In the genomic region with DNA sequence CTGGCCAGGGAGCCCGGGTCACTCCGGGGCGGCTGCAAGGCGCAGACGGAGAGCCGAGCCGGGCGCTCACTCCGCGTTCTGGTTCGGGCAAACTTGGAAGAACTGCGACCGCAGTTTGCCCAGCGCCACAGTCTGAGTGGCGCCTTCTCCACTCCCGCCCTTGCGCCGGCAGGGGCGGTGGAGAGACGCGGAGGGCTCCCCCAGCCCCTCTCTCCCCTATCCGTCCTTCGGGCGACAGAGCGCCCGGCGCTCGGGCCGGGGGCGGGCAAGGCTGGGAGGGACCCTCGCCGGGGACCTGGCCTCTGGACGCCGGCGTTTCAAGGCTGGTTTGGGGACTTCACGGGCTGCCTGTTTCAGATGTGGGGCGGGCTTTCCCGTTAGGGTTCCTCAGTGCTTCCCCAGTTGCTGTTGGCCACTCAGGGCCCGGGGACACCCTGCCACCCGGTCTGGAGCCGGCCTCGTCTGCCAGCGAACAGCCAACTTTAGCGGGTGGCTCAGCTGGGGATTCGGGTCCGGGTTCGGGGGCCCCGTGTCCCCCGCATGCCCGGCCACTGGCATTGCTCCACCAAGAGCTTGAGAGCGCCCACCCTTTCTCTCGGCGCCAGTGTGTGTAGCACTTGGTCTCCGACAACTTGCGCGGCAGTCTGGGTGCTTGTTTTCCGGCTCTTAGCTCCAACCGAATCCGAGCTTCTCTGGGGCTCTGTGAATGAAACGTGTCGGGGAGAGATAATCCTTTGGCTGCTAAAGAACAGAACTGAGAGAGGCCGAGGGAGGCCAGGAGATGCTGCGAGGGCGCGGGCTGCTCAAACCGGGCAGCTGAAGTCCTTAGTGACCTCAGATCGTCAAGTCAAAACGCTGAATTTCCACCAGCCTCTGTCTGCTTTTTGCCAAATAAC, we compare ENCODE assay signal across 9 cellular contexts. TPM values are rescaled to one million over a fixed set of nuclear protein-coding genes. Genes with fewer than 3 reads are reported as not detected.
DNase-seq lines count a peak whose midpoint lies in the region; ATAC-seq and TF ChIP-seq lines count a peak whose summit lies in the region.
"Had no signal": no experiment of that assay in that cellular context is flagged by ENCODE, and none has a peak within 500 bp of the region (broad histone marks: within the 10 kb centered on the region; RNA-seq: fewer than 3 reads in every experiment).

No MANE protein-coding gene starts in this region.

- no peaks in the 10 kb centered on the region for H3K4me1 Mint-ChIP-seq in activated naive CD4-positive, alpha-beta T cell treated with anti-CD3 and anti-CD28 coated beads, Interleukin-2, amount 10 ng/mL, durations not matched to agents 7 days and 5 days
- H3K4me1 Mint-ChIP-seq in activated naive CD4-positive, alpha-beta T cell treated with anti-CD3 and anti-CD28 coated beads for 36 hours (ENCODE audit: low read depth), result peaks cover 5% of the 10 kb centered on the region
- H3K4me1 Mint-ChIP-seq: CD4-positive, CD25-positive, alpha-beta regulatory T cell had no signal

- H3K9me3 ChIP-seq in liver (ENCODE audit: control insufficient read depth in 4 of 4, low read length in 3 of 4) (no peaks in the 10 kb centered on the region), thyroid gland (no peaks in the 10 kb centered on the region)

- H3K27me3 Mint-ChIP-seq in activated naive CD4-positive, alpha-beta T cell treated with anti-CD3 and anti-CD28 coated beads, Interleukin-2, amount 10 ng/mL, durations not matched to agents 7 days and 5 days, result peaks cover 41% of the 10 kb centered on the region
- H3K27me3 Mint-ChIP-seq in activated naive CD4-positive, alpha-beta T cell treated with anti-CD3 and anti-CD28 coated beads for 36 hours (ENCODE audit: low read depth), result peaks cover 47% of the 10 kb centered on the region

- peak overlapping the region; percentile 33 for H3K27ac Mint-ChIP-seq in activated naive CD4-positive, alpha-beta T cell treated with anti-CD3 and anti-CD28 coated beads, Interleukin-2, amount 10 ng/mL, durations not matched to agents 7 days and 5 days
- H3K27ac Mint-ChIP-seq in activated naive CD4-positive, alpha-beta T cell treated with anti-CD3 and anti-CD28 coated beads for 36 hours, result no peak overlapping the region
- H3K27ac Mint-ChIP-seq: CD4-positive, CD25-positive, alpha-beta regulatory T cell had no signal

- peak overlapping the region; percentile 83 to 92 for H3K27ac ChIP-seq in liver (ENCODE audit: low read depth in 1 of 2, low read length in 2 of 2)
- peak overlapping the region in 1 of 3 donors; percentile 58 for H3K27ac ChIP-seq in thyroid gland

- DNase-seq in activated naive CD4-positive, alpha-beta T cell treated with anti-CD3 and anti-CD28 coated beads, Interleukin-2, amount 10 ng/mL, durations not matched to agents 7 days and 5 days, result no peak
- no peak for DNase-seq in activated naive CD4-positive, alpha-beta T cell treated with anti-CD3 and anti-CD28 coated beads for 36 hours
- DNase-seq in NCI-H526 treated with DMSO at 0.1 percent for 48 hours (lab: John Stamatoyannopoulos, UW), result peak; percentile 94
- DNase-seq in dedifferentiated amniotic fluid mesenchymal stem cell (ENCODE audit: extremely low spot score), result peak; percentile 78
- peak; percentile 10 to 21 for DNase-seq in thyroid gland
- no peak for DNase-seq in T-helper 9 cell
- DNase-seq: CD4-positive, CD25-positive, alpha-beta regulatory T cell had no signal

- H3K4me1 ChIP-seq in liver (ENCODE audit: control insufficient read depth in 4 of 4, insufficient read depth in 4 of 4, low read length in 3 of 4) (peaks cover 1 to 44% (median 38%) of the 10 kb centered on the region in 4 donors), thyroid gland (no peaks in the 10 kb centered on the region)

- H3K36me3 Mint-ChIP-seq in activated naive CD4-positive, alpha-beta T cell treated with anti-CD3 and anti-CD28 coated beads, Interleukin-2, amount 10 ng/mL, durations not matched to agents 7 days and 5 days, result no peaks in the 10 kb centered on the region
- H3K36me3 Mint-ChIP-seq in activated naive CD4-positive, alpha-beta T cell treated with anti-CD3 and anti-CD28 coated beads for 36 hours (ENCODE audit: low read depth), result no peaks in the 10 kb centered on the region
- H3K36me3 Mint-ChIP-seq: CD4-positive, CD25-positive, alpha-beta regulatory T cell had no signal

- TF ChIP-seq POLR2A in thyroid gland (IDR thresholded peaks at IDR 0.05), result no peak

- CTCF ChIA-PET in activated naive CD4-positive, alpha-beta T cell treated with anti-CD3 and anti-CD28 coated beads, Interleukin-2, amount 10 ng/mL, durations not matched to agents 7 days and 5 days (lab: Charles Lee), result interaction anchor here (0.8 kb wide), 1 partner anchor 10 kb away, joined by 3 read pairs; no protein-coding TSS in a partner anchor
- CTCF ChIA-PET in activated naive CD4-positive, alpha-beta T cell treated with anti-CD3 and anti-CD28 coated beads for 36 hours (lab: Charles Lee), result interaction anchor here (0.5 kb wide), 1 partner anchor 54 kb away, joined by 3 read pairs; no protein-coding TSS in a partner anchor

- H3K9ac ChIP-seq in liver (ENCODE audit: low read depth in 1 of 2, low read length in 2 of 2), result peak overlapping the region; percentile 70 to 89

- no peaks in the 10 kb centered on the region for H3K9me3 Mint-ChIP-seq in activated naive CD4-positive, alpha-beta T cell treated with anti-CD3 and anti-CD28 coated beads, Interleukin-2, amount 10 ng/mL, durations not matched to agents 7 days and 5 days
- H3K9me3 Mint-ChIP-seq in activated naive CD4-positive, alpha-beta T cell treated with anti-CD3 and anti-CD28 coated beads for 36 hours, result no peaks in the 10 kb centered on the region

- H3K4me3 ChIP-seq in liver (ENCODE audit: low read depth in 1 of 3, low read length in 3 of 3), result peak overlapping the region; percentile 67 to 97 (median 95)
- H3K4me3 ChIP-seq in thyroid gland (replicated peaks in 1 of 3), result peak overlapping the region in 1 of 3 donors; percentile 20

- TF ChIP-seq RAD21 in liver (IDR thresholded peaks at IDR 0.05), result peak; percentile 17 to 41

- intact Hi-C loops in activated naive CD4-positive, alpha-beta T cell treated with anti-CD3 and anti-CD28 coated beads for 36 hours (cut with micrococcal nuclease), result no loop called here
- intact Hi-C loops in thyroid gland (cut with DNase I), result no loop called here

- H3K4me3 Mint-ChIP-seq in activated naive CD4-positive, alpha-beta T cell treated with anti-CD3 and anti-CD28 coated beads, Interleukin-2, amount 10 ng/mL, durations not matched to agents 7 days and 5 days, result no peak overlapping the region
- no peak overlapping the region for H3K4me3 Mint-ChIP-seq in activated naive CD4-positive, alpha-beta T cell treated with anti-CD3 and anti-CD28 coated beads for 36 hours
- H3K4me3 Mint-ChIP-seq: CD4-positive, CD25-positive, alpha-beta regulatory T cell had no signal

- peak; percentile 35 for TF ChIP-seq CTCF in liver (IDR thresholded peaks at IDR 0.05; ENCODE audit: low read depth, low read length, missing input control)
- peak in 1 of 6 experiments; percentile 24 for TF ChIP-seq CTCF in thyroid gland (IDR thresholded peaks at IDR 0.05)

- H3K36me3 ChIP-seq in liver (ENCODE audit: control insufficient read depth in 4 of 4, insufficient read depth in 3 of 4, low read depth in 1 of 4, low read length in 3 of 4) (no peaks in the 10 kb centered on the region), thyroid gland (no peaks in the 10 kb centered on the region)

- no peak for ATAC-seq in GM18498 (IDR thresholded peaks at IDR 0.05; ENCODE audit: unreplicated experiment)

- 2% methylated on average over 68 of the region's 68 CpGs for WGBS in liver
- 0 to 1% methylated on average over 18 to 31 of the region's 68 CpGs for WGBS in thyroid gland, 2 donors

- H3K27me3 ChIP-seq in liver (ENCODE audit: control insufficient read depth in 4 of 4, insufficient read depth in 4 of 4, low read length in 3 of 4) (no peaks in the 10 kb centered on the region), thyroid gland (no peaks in the 10 kb centered on the region)

TF ChIP-seq in liver, 16 proteins besides CTCF, POLR2A, EP300 and RAD21:
- TF ChIP-seq REST (IDR thresholded peaks at IDR 0.05) (no peak), RXRA (IDR thresholded peaks at IDR 0.05) (peak; percentile 34 to 40), YY1 (IDR thresholded peaks at IDR 0.05) (peak; percentile 10)
TF ChIP-seq in liver: peak in this region for 2.

RNA-seq across cellular contexts. Expression of gene GPC6, which starts 1.5 kb away (rescaled TPM):
- total RNA-seq in activated naive CD4-positive, alpha-beta T cell treated with anti-CD3 and anti-CD28 coated beads for 36 hours, result not detected
- total RNA-seq in liver, result 10 to 100 TPM; 24.5 to 29.1 TPM
- 10 to 100 TPM in 1 of 2 donors, 1 to 10 TPM in 1; 5.9 to 11.8 TPM for polyA plus RNA-seq in liver
- total RNA-seq in thyroid gland, result 10 to 100 TPM in 1 of 4 donors, 1 to 10 TPM in 3; 2.8 to 13.4 (median 7.5) TPM
- total RNA-seq: CD4-positive, CD25-positive, alpha-beta regulatory T cell had no signal
- polyA plus RNA-seq: CD4-positive, CD25-positive, alpha-beta regulatory T cell had no signal

Comparison
In these comparisons a context has a peak if more than half of its experiments do, and no peak if none do; other contexts are left out.
1. DNase-seq: peak in NCI-H526 treated with DMSO at 0.1 percent for 48 hours (single experiment), dedifferentiated amniotic fluid mesenchymal stem cell (single experiment) and thyroid gland (2 of 2); none in activated naive CD4-positive, alpha-beta T cell treated with anti-CD3 and anti-CD28 coated beads, Interleukin-2, amount 10 ng/mL, durations not matched to agents 7 days and 5 days (single experiment), activated naive CD4-positive, alpha-beta T cell treated with anti-CD3 and anti-CD28 coated beads for 36 hours (single experiment) and T-helper 9 cell (single experiment).